Comparison of ENCODE assay signal across 1 cellular context in genomic region chr12:93602897-93603668, GRCh38.
TF ChIP-seq lines count a peak whose summit lies in the region.

No MANE protein-coding gene starts in this region.

TF ChIP-seq in K562, 482 proteins besides CTCF, POLR2A, EP300 and RAD21 (continued from another document):
- TF ChIP-seq MXD1 (CRISPR knock-in tag; IDR thresholded peaks at IDR 0.05; ENCODE audit: borderline replicate concordance, poor library complexity, severe bottlenecking), result no peak
- no peak for TF ChIP-seq RNF2 (IDR thresholded peaks at IDR 0.05)
- no peak for TF ChIP-seq EZH2 (IDR thresholded peaks at IDR 0.05; ENCODE audit: borderline replicate concordance, low read depth, low read length)
- TF ChIP-seq ZNF143 (CRISPR knock-in tag; IDR thresholded peaks at IDR 0.05), result no peak
- TF ChIP-seq TEAD2 (tag; IDR thresholded peaks at IDR 0.05), result no peak
- TF ChIP-seq, protein P1, sequence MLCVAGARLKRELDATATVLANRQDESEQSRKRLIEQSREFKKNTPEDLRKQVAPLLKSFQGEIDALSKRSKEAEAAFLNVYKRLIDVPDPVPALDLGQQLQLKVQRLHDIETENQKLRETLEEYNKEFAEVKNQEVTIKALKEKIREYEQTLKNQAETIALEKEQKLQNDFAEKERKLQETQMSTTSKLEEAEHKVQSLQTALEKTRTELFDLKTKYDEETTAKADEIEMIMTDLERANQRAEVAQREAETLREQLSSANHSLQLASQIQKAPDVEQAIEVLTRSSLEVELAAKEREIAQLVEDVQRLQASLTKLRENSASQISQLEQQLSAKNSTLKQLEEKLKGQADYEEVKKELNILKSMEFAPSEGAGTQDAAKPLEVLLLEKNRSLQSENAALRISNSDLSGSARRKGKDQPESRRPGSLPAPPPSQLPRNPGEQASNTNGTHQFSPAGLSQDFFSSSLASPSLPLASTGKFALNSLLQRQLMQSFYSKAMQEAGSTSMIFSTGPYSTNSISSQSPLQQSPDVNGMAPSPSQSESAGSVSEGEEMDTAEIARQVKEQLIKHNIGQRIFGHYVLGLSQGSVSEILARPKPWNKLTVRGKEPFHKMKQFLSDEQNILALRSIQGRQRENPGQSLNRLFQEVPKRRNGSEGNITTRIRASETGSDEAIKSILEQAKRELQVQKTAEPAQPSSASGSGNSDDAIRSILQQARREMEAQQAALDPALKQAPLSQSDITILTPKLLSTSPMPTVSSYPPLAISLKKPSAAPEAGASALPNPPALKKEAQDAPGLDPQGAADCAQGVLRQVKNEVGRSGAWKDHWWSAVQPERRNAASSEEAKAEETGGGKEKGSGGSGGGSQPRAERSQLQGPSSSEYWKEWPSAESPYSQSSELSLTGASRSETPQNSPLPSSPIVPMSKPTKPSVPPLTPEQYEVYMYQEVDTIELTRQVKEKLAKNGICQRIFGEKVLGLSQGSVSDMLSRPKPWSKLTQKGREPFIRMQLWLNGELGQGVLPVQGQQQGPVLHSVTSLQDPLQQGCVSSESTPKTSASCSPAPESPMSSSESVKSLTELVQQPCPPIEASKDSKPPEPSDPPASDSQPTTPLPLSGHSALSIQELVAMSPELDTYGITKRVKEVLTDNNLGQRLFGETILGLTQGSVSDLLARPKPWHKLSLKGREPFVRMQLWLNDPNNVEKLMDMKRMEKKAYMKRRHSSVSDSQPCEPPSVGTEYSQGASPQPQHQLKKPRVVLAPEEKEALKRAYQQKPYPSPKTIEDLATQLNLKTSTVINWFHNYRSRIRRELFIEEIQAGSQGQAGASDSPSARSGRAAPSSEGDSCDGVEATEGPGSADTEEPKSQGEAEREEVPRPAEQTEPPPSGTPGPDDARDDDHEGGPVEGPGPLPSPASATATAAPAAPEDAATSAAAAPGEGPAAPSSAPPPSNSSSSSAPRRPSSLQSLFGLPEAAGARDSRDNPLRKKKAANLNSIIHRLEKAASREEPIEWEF (CRISPR knock-in tag; IDR thresholded peaks at IDR 0.05), result no peak
